Comparison of ENCODE assay signal across 8 cellular contexts in the genomic region with DNA sequence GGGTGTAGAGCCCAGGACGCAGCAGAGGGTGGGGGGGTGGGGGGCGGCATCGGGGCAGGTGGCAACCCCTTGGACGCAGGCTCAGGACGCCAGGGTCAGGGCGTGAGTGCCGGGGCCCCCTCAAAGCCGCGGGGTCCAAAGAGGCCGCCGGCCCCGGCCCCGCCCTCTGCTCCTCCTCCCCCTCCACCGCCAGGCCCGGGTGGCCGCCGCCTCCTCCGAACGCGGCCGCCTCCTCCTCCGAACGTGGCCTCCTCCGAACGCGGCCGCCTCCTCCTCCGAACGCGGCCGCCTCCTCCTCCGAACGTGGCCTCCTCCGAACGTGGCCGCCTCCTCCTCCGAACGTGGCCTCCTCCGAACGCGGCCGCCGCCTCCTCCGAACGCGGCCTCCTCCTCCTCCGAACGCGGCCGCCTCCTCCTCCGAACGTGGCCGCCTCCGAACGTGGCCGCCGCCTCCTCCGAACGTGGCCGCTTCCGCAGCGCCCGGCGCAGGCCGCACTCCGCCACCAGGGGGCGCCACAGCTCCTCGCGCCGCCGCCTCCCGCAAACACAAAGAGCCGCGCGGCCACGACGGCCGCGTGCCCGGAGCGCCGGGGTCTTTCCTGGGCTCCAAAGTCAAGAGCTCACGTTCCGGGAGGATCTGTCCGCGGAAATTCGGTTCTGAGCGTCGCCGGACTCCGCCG. TPM values are rescaled to one million over a fixed set of nuclear protein-coding genes. Genes with fewer than 3 reads are reported as not detected.
DNase-seq lines count a peak whose midpoint lies in the region; ATAC-seq and TF ChIP-seq lines count a peak whose summit lies in the region.

No MANE protein-coding gene starts in this region.

- no peaks in the 10 kb centered on the region for H3K9me2 ChIP-seq in PC-3 (replicated peaks; ENCODE audit: low read length)

- H3K27ac ChIP-seq in PC-3 (ENCODE audit: low read length) (no peak overlapping the region), esophagus squamous epithelium (peak overlapping the region in 3 of 4 donors; percentile 17 to 60 (median 44))

- H3K27ac Mint-ChIP-seq in activated T-cell treated with anti-CD3 and anti-CD28 coated beads, Interleukin-2, amount 50 U/mL, for 24 hours: peak overlapping the region; percentile 66
- H3K27ac Mint-ChIP-seq in nephron: peak overlapping the region; percentile 45 to 82 (median 79)

- H3K36me3 Mint-ChIP-seq in activated T-cell treated with anti-CD3 and anti-CD28 coated beads, Interleukin-2, amount 50 U/mL, for 24 hours (ENCODE audit: low read depth): no peaks in the 10 kb centered on the region
- peaks cover 5% of the 10 kb centered on the region for H3K36me3 Mint-ChIP-seq in nephron (ENCODE audit: low read depth)

- peaks cover 6% of the 10 kb centered on the region for H3K4me1 Mint-ChIP-seq in activated T-cell treated with anti-CD3 and anti-CD28 coated beads, Interleukin-2, amount 50 U/mL, for 24 hours (ENCODE audit: low read depth)
- peaks cover 24% of the 10 kb centered on the region for H3K4me1 Mint-ChIP-seq in nephron

- H4K20me1 ChIP-seq in PC-3 (ENCODE audit: low read length): no peaks in the 10 kb centered on the region

- no peaks in the 10 kb centered on the region for H3K79me2 ChIP-seq in PC-3 (ENCODE audit: low read length)

- peak overlapping the region; percentile 83 for H3K4me2 ChIP-seq in PC-3 (ENCODE audit: low read length)

- DNase-seq in GM12864 (ENCODE audit: low read depth): no peak
- peak; percentile 29 for DNase-seq in HS-5 (ENCODE audit: low read depth)
- DNase-seq in PC-3: peak; percentile 79
- peak; percentile 94 for DNase-seq in activated T-cell treated with anti-CD3 and anti-CD28 coated beads, Interleukin-2, amount 50 U/mL, for 24 hours
- no peak for DNase-seq in esophagus squamous epithelium (lab: John Stamatoyannopoulos, UW)
- peak; percentile 91 for DNase-seq in stimulated activated naive CD8-positive, alpha-beta T cell treated with anti-CD3 and anti-CD28 coated beads, Interleukin-15, Interleukin-2, amounts not matched to agents 100 U/mL and 50 U/mL, for 24 hours

- no TSS peak for BruUV-seq in PC-3 (replicated peaks; lab: Mats Ljungman, UMichigan)

- H2AFZ ChIP-seq in PC-3 (ENCODE audit: low read length): peak overlapping the region; percentile 42; the same call in 1 of the 2 replicates

- H3F3A ChIP-seq in PC-3 (ENCODE audit: low read length, unreplicated experiment): no peaks in the 10 kb centered on the region

- H3K27me3 Mint-ChIP-seq in activated T-cell treated with anti-CD3 and anti-CD28 coated beads, Interleukin-2, amount 50 U/mL, for 24 hours: peaks cover 54% of the 10 kb centered on the region
- peaks cover 53% of the 10 kb centered on the region for H3K27me3 Mint-ChIP-seq in nephron (ENCODE audit: low read depth)

- intact Hi-C loops in PC-3 (cut with micrococcal nuclease) (loop anchor here (1.0 kb wide), 1 partner anchor 34 kb away; no protein-coding TSS in a partner anchor), esophagus squamous epithelium (cut with DNase I) (no loop called here)

- TF ChIP-seq CTCF in GM12864 (IDR thresholded peaks at IDR 0.05; ENCODE audit: low read depth, low read length, missing control alignments) (peak; percentile 69), PC-3 (conservative IDR thresholded peaks at IDR 0.05; ENCODE audit: low read depth, low read length) (peak; percentile 68), esophagus squamous epithelium (IDR thresholded peaks at IDR 0.05) (peak; percentile 82 to 100 (median 96)), nephron (IDR thresholded peaks at IDR 0.05; ENCODE audit: unreplicated experiment in 3 of 3) (peak; percentile 90 to 94 (median 91))

- H3K4me1 ChIP-seq in PC-3 (ENCODE audit: insufficient read depth, low read length) (peaks cover 22% of the 10 kb centered on the region), esophagus squamous epithelium (peaks cover 15 to 43% (median 23%) of the 10 kb centered on the region in 3 donors)

- peak overlapping the region; percentile 31; the same call in 1 of the 2 replicates for H3K9ac ChIP-seq in PC-3 (ENCODE audit: low read length)

- CTCF ChIA-PET in PC-3 (lab: Charles Lee): interaction anchor here (1.1 kb wide), 1 partner anchor 34 kb away, joined by 5 read pairs; no protein-coding TSS in a partner anchor

- WGBS in esophagus squamous epithelium, 2 donors: no CpG with 5 or more reads among the region's 92 CpGs

- ATAC-seq in PC-3 (peak; percentile 75), HG03565 (IDR thresholded peaks at IDR 0.05; ENCODE audit: unreplicated experiment) (no peak)
- peak; percentile 69 for ATAC-seq in stimulated activated naive CD8-positive, alpha-beta T cell treated with anti-CD3 and anti-CD28 coated beads, Interleukin-15, Interleukin-2, amounts not matched to agents 100 U/mL and 50 U/mL, for 24 hours

- no peaks in the 10 kb centered on the region for H3K9me3 Mint-ChIP-seq in activated T-cell treated with anti-CD3 and anti-CD28 coated beads, Interleukin-2, amount 50 U/mL, for 24 hours
- H3K9me3 Mint-ChIP-seq in nephron: no peaks in the 10 kb centered on the region

- TF ChIP-seq POLR2A in esophagus squamous epithelium (IDR thresholded peaks at IDR 0.05): no peak

- H3K4me3 ChIP-seq in GM12864 (ENCODE audit: low read depth, low read length) (peak overlapping the region; percentile 21; the same call in 1 of the 2 replicates), PC-3 (ENCODE audit: low read length) (peak overlapping the region; percentile 65), esophagus squamous epithelium (peak overlapping the region; percentile 28 to 62 (median 44))

- H3K9me3 ChIP-seq in PC-3 (ENCODE audit: low read length) (no peaks in the 10 kb centered on the region), esophagus squamous epithelium (no peaks in the 10 kb centered on the region)

- H3K36me3 ChIP-seq in PC-3 (ENCODE audit: low read depth, low read length): no peaks in the 10 kb centered on the region
- H3K36me3 ChIP-seq in esophagus squamous epithelium: no peaks in the 10 kb centered on the region

- H3K4me3 Mint-ChIP-seq in activated T-cell treated with anti-CD3 and anti-CD28 coated beads, Interleukin-2, amount 50 U/mL, for 24 hours: peak overlapping the region; percentile 64
- peak overlapping the region; percentile 81 to 86 (median 86) for H3K4me3 Mint-ChIP-seq in nephron

- H3K27me3 ChIP-seq in PC-3 (ENCODE audit: low read length): no peaks in the 10 kb centered on the region
- H3K27me3 ChIP-seq in esophagus squamous epithelium: peaks cover 0 to 80% (median 0%) of the 10 kb centered on the region in 4 donors

- POLR2A ChIA-PET in PC-3 (lab: Charles Lee; ENCODE audit: unreplicated experiment): interaction anchor here (0.6 kb wide), 1 partner anchor 95 kb away, joined by 7 read pairs; a partner anchor contains a TSS

RNA-seq across cellular contexts. Expression of a gene that starts 19.3 kb away (rescaled TPM):
- total RNA-seq in PC-3 (2014; rRNA removed): 2.7 and 5.8 TPM in 2 replicates
- under 1 TPM in 3 of 4 donors, not detected in 1; 0.48 to 0.95 (median 0.57) TPM for total RNA-seq in esophagus squamous epithelium

RNA-seq across cellular contexts. Expression of a gene that starts 54.6 kb away (rescaled TPM):
- total RNA-seq in PC-3 (2014; rRNA removed) (262 and 340 TPM in 2 replicates), esophagus squamous epithelium (10 to 100 TPM; 57.9 to 80.2 (median 60.4) TPM)

RNA-seq across cellular contexts. Expression of a gene that starts 56.0 kb away (rescaled TPM):
- 29.8 and 32.1 TPM in 2 replicates for total RNA-seq in PC-3 (2014; rRNA removed)
- total RNA-seq in esophagus squamous epithelium: 10 to 100 TPM in 3 of 4 donors, 1 to 10 TPM in 1; 8.7 to 13.8 (median 10.3) TPM

Comparison
In these comparisons a context has a peak if more than half of its experiments do, and no peak if none do; other contexts are left out.
1. DNase-seq: peak in HS-5 (single experiment), PC-3 (single experiment), activated T-cell treated with anti-CD3 and anti-CD28 coated beads, Interleukin-2, amount 50 U/mL, for 24 hours (single experiment) and stimulated activated naive CD8-positive, alpha-beta T cell treated with anti-CD3 and anti-CD28 coated beads, Interleukin-15, Interleukin-2, amounts not matched to agents 100 U/mL and 50 U/mL, for 24 hours (single experiment); none in GM12864 (single experiment) and esophagus squamous epithelium (single experiment).
2. Peak in every context shown above with its lines, with median percentiles within 50 percentile points of each other: H3K4me3 ChIP-seq and CTCF ChIP-seq.